Comparison of ENCODE assay signal across 11 cellular contexts in genomic region chr19:44876930-44877530, GRCh38. TPM values are rescaled to one million over a fixed set of nuclear protein-coding genes. Genes with fewer than 3 reads are reported as not detected.
A peak's percentile ranks its signal among the peaks of the same experiment; 100 is the strongest.
DNase-seq lines count a peak whose midpoint lies in the region; ATAC-seq and TF ChIP-seq lines count a peak whose summit lies in the region.
"Had no signal": no experiment of that assay in that cellular context is flagged by ENCODE, and none has a peak within 500 bp of the region (broad histone marks: within the 10 kb centered on the region; RNA-seq: fewer than 3 reads in every experiment).

No MANE protein-coding gene starts in this region.

- no peak for TF ChIP-seq EP300 in SK-N-SH (IDR thresholded peaks at IDR 0.05; ENCODE audit: borderline replicate concordance in 1 of 2, low read depth in 1 of 2, low read length in 1 of 2)

- POLR2A ChIA-PET in SK-N-SH (lab: Yijun Ruan, JAX): no interaction called here

- peak overlapping the region in 1 of 2 experiments; percentile 66; a peak in 2 of 4 replicates for H3K27ac ChIP-seq in SK-N-SH (ENCODE audit: low read depth in 2 of 2, low read length in 1 of 2)
- H3K27ac ChIP-seq: C4-2B had no signal

- H3F3A ChIP-seq in SK-N-SH (replicated peaks; ENCODE audit: insufficient read depth): peaks cover 15% of the 10 kb centered on the region

- no peaks in the 10 kb centered on the region for H3K9me3 ChIP-seq in SK-N-SH
- H3K9me3 ChIP-seq: MG63 had no signal

- WGBS in SK-N-SH (ENCODE audit: low lambda C conversion rate): 52% methylated on average over 5 of the region's 5 CpGs

- no peak for TF ChIP-seq CTCF in SK-N-SH (IDR thresholded peaks at IDR 0.05)

- peaks cover 5% of the 10 kb centered on the region; the same call in 1 of the 2 replicates for H3K79me2 ChIP-seq in SK-N-SH (ENCODE audit: insufficient read depth)

- no peak overlapping the region for H3K4me3 ChIP-seq in Jurkat, Clone E6-1 (ENCODE audit: low read length)
- no peak overlapping the region for H3K4me3 ChIP-seq in SK-N-SH (ENCODE audit: low read depth in 2 of 2, low read length in 1 of 2)
- H3K4me3 ChIP-seq: MG63 had no signal

- peak overlapping the region; percentile 51; the same call in 1 of the 2 replicates for H3K4me2 ChIP-seq in SK-N-SH

- CTCF ChIA-PET in SK-N-SH (lab: Yijun Ruan, JAX): no interaction called here

- H3K36me3 ChIP-seq in SK-N-SH (replicated peaks in 1 of 2; ENCODE audit: control insufficient read depth in 1 of 2, insufficient read depth in 2 of 2, low read length in 1 of 2): peaks cover 24 to 34% of the 10 kb centered on the region in 2 experiments

- TF ChIP-seq RAD21 in SK-N-SH (IDR thresholded peaks at IDR 0.05; ENCODE audit: low read length): no peak

- peaks cover 0 to 13% of the 10 kb centered on the region in 2 experiments; a peak in 3 of 4 replicates for H3K4me1 ChIP-seq in SK-N-SH (ENCODE audit: control insufficient read depth in 1 of 2, insufficient read depth in 2 of 2, low read depth in 1 of 2, low read length in 1 of 2)

- no peaks in the 10 kb centered on the region for H3K9me2 ChIP-seq in SK-N-SH

- no peaks in the 10 kb centered on the region for H3K27me3 ChIP-seq in SK-N-SH (ENCODE audit: insufficient read depth)
- H3K27me3 ChIP-seq: MG63 had no signal

- DNase-seq in D341Med (ENCODE audit: low spot score) (peak; percentile 38), SK-N-SH (no peak), iris pigment epithelial cell (ENCODE audit: low read depth) (peak; percentile 32), GM19238 (ENCODE audit: insufficient read length, low spot score) (no peak)
- peak; percentile 61 for DNase-seq in Jurkat, Clone E6-1 (ENCODE audit: low read depth, low spot score)
- no peak for DNase-seq in activated T-cell treated with anti-CD3 and anti-CD28 coated beads, Interleukin-2, amount 50 U/mL, for 48 hours
- DNase-seq: MG63; stimulated activated CD4-positive, alpha-beta T cell treated with anti-CD3 and anti-CD28 coated beads, Interleukin-4, amount 100 ng/mL, for 24 hours had no signal

- no peak overlapping the region; the same call in 1 of the 2 replicates for H3K9ac ChIP-seq in SK-N-SH

- no peak overlapping the region for H2AFZ ChIP-seq in SK-N-SH (ENCODE audit: low read depth)

- no peaks in the 10 kb centered on the region for H4K20me1 ChIP-seq in SK-N-SH (ENCODE audit: insufficient read depth)

- ATAC-seq in HG02623 (IDR thresholded peaks at IDR 0.05; ENCODE audit: unreplicated experiment) (no peak), HG02571 (IDR thresholded peaks at IDR 0.05; ENCODE audit: unreplicated experiment) (no peak)

TF ChIP-seq in SK-N-SH, 30 proteins besides CTCF, POLR2A, EP300 and RAD21:
- 0 out of 2 replicates have a peak, but pooled peaks have one; percentile 2 for TF ChIP-seq FOSL2 (IDR thresholded peaks at IDR 0.05; ENCODE audit: borderline replicate concordance, low read depth)
- TF ChIP-seq MAX (IDR thresholded peaks at IDR 0.05; ENCODE audit: low read depth): no peak
- peak; percentile 51; the same call in 1 of the 2 replicates for TF ChIP-seq RXRA (IDR thresholded peaks at IDR 0.05; ENCODE audit: borderline replicate concordance, low read depth)
TF ChIP-seq in SK-N-SH: peak in this region for 2.

RNA-seq across cellular contexts. Expression of gene TOMM40, which starts 14.0 kb away (rescaled TPM):
- 137 TPM for polyA plus RNA-seq in Jurkat, Clone E6-1 (2012; ENCODE audit: insufficient read depth, insufficient read length)
- polyA plus RNA-seq in SK-N-SH (2012; rRNA removed): 66.9 and 78.9 TPM in 2 replicates
- polyA plus RNA-seq in SK-N-SH (2012; cell fraction: cytosol; rRNA removed): 35.9 and 62.2 TPM in 2 replicates
- polyA plus RNA-seq in SK-N-SH (2012; cell fraction: nucleus; rRNA removed): 55.6 and 65.1 TPM in 2 replicates

RNA-seq across cellular contexts. Expression of gene APOE, which starts 28.6 kb away (rescaled TPM):
- polyA plus RNA-seq in Jurkat, Clone E6-1 (2012; ENCODE audit: insufficient read depth, insufficient read length): 1.2 TPM
- 56.0 and 65.7 TPM in 2 replicates for polyA plus RNA-seq in SK-N-SH (2012; rRNA removed)
- polyA plus RNA-seq in SK-N-SH (2012; cell fraction: cytosol; rRNA removed): 35.0 and 48.7 TPM in 2 replicates
- 58.4 and 73.3 TPM in 2 replicates for polyA plus RNA-seq in SK-N-SH (2012; cell fraction: nucleus; rRNA removed)

RNA-seq across cellular contexts. Expression of gene NECTIN2, which starts 30.9 kb away (rescaled TPM):
- 7.4 TPM for polyA plus RNA-seq in Jurkat, Clone E6-1 (2012; ENCODE audit: insufficient read depth, insufficient read length)
- 96.6 and 121 TPM in 2 replicates for polyA plus RNA-seq in SK-N-SH (2012; rRNA removed)
- polyA plus RNA-seq in SK-N-SH (2012; cell fraction: cytosol; rRNA removed): 57.7 and 82.2 TPM in 2 replicates
- polyA plus RNA-seq in SK-N-SH (2012; cell fraction: nucleus; rRNA removed): 94.1 and 94.2 TPM in 2 replicates

RNA-seq across cellular contexts. Expression of gene APOC1, which starts 37.4 kb away (rescaled TPM):
- polyA plus RNA-seq in Jurkat, Clone E6-1 (2012; ENCODE audit: insufficient read depth, insufficient read length): 3.1 TPM
- 0.73 and 2.7 TPM in 2 replicates for polyA plus RNA-seq in SK-N-SH (2012; rRNA removed)
- polyA plus RNA-seq in SK-N-SH (2012; cell fraction: cytosol; rRNA removed): 0.98 and 1.0 TPM in 2 replicates
- polyA plus RNA-seq in SK-N-SH (2012; cell fraction: nucleus; rRNA removed): 0.21 and 2.9 TPM in 2 replicates

Comparison
In these comparisons a context has a peak if more than half of its experiments do, and no peak if none do; other contexts are left out.
1. DNase-seq: peak in D341Med (single experiment), Jurkat, Clone E6-1 (single experiment) and iris pigment epithelial cell (single experiment); none in SK-N-SH (single experiment), activated T-cell treated with anti-CD3 and anti-CD28 coated beads, Interleukin-2, amount 50 U/mL, for 48 hours (0 of 2) and GM19238 (single experiment).